Comparison of ENCODE assay signal across 27 cellular contexts in the genomic region with DNA sequence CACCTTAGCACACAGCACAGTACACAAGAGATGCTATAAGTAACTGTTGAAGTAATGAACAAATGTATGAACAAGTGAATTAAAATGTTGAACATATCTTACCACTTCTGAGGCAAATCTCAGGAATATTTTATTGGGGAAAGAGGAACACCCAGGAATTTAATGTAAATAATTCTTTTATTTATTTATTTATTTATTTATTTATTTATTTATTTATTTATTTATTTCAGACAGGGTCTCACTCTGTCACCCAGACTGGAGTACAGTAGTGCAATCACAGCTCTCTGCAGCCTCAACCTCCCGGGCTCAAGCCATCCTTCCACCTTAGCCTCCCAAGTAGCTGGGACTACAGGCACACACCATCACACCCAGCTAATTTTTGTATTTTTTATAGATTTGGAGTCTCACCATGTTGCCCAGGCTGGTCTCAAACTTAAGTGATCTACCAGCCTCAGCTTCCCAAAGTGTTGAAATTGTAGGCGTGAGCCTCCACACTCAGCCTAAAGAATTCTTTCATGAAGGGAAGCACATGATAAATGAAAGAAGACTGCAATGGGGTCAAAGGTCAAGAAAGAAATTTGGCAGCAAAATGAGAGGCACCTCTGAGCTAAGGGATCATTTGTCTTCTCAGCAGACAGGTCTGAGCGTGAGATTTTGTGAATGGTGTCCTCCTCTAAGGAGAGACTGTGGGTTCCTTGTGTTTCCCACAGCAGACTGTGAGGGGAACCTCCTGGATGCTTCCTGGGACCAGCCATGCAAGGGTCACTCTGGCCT. TPM values are rescaled to one million over a fixed set of nuclear protein-coding genes. Genes with fewer than 3 reads are reported as not detected.
"Had no signal": no experiment of that assay in that cellular context is flagged by ENCODE, and none has a peak within 500 bp of the region (broad histone marks: within the 10 kb centered on the region; RNA-seq: fewer than 3 reads in every experiment).

No MANE protein-coding gene starts in this region.

- H3K27me3 Mint-ChIP-seq: activated B cell treated with CpG ODN at 0.5 μM for 24 hours; activated CD8-positive, alpha-beta T cell treated with anti-CD3 and anti-CD28 coated beads for 36 hours; activated naive CD8-positive, alpha-beta T cell treated with anti-CD3 and anti-CD28 coated beads, Interleukin-2, amount 10 ng/mL, durations not matched to agents 7 days and 5 days; activated T-helper 17 cell treated with anti-CD3 and anti-CD28 coated beads, Interleukin-2, amount 50 U/mL, for 72 hours; central memory CD8-positive, alpha-beta T cell had no signal

- H3K4me3 Mint-ChIP-seq: activated B cell treated with CpG ODN at 0.5 μM for 24 hours; activated CD8-positive, alpha-beta T cell treated with anti-CD3 and anti-CD28 coated beads for 36 hours; activated naive CD8-positive, alpha-beta T cell treated with anti-CD3 and anti-CD28 coated beads, Interleukin-2, amount 10 ng/mL, durations not matched to agents 7 days and 5 days; activated T-helper 17 cell treated with anti-CD3 and anti-CD28 coated beads, Interleukin-2, amount 50 U/mL, for 72 hours; central memory CD8-positive, alpha-beta T cell; nephron progenitor cell; T-cell had no signal

- H3K4me3 ChIP-seq: coronary artery, esophagus squamous epithelium, left lung, upper lobe of right lung had no signal

- DNase-seq: activated B cell treated with CpG ODN at 0.5 μM for 24 hours; activated CD4-positive, alpha-beta T cell treated with anti-CD3 and anti-CD28 coated beads for 4 hours; activated CD8-positive, alpha-beta T cell treated with anti-CD3 and anti-CD28 coated beads for 36 hours; activated naive CD4-positive, alpha-beta T cell; activated naive CD8-positive, alpha-beta T cell treated with anti-CD3 and anti-CD28 coated beads, Interleukin-2, amount 10 ng/mL, durations not matched to agents 7 days and 5 days; activated T-cell treated with anti-CD3 and anti-CD28 coated beads, Interleukin-2, amount 50 U/mL, for 1 hour; anterior cingulate cortex; brain microvascular endothelial cell; effector CD4-positive, alpha-beta T cell; esophagus squamous epithelium; kidney; left lung; midbrain; nephron progenitor cell; occipital lobe; retina; stimulated activated CD4-positive, alpha-beta T cell treated with anti-CD3 and anti-CD28 coated beads, Interleukin-12 subunit alpha, Interleukin-12 subunit beta, amount 100 ng/mL, for 4 hours; stimulated activated CD4-positive, alpha-beta T cell treated with anti-CD3 and anti-CD28 coated beads, Interleukin-1b, Interleukin-23, amount 100 ng/mL, for 48 hours; stimulated activated CD8-positive, alpha-beta memory T cell treated with anti-CD3 and anti-CD28 coated beads, Interleukin-4, amount 100 ng/mL, for 48 hours; stimulated activated naive CD4-positive, alpha-beta T cell; T-cell; T-helper 9 cell; upper lobe of right lung had no signal

- ATAC-seq: activated CD8-positive, alpha-beta T cell treated with anti-CD3 and anti-CD28 coated beads for 36 hours; activated T-helper 17 cell treated with anti-CD3 and anti-CD28 coated beads, Interleukin-2, amount 50 U/mL, for 72 hours; left lung; T-cell; upper lobe of right lung had no signal

- H3K27ac Mint-ChIP-seq: activated B cell treated with CpG ODN at 0.5 μM for 24 hours; activated CD8-positive, alpha-beta T cell treated with anti-CD3 and anti-CD28 coated beads for 36 hours; activated naive CD8-positive, alpha-beta T cell treated with anti-CD3 and anti-CD28 coated beads, Interleukin-2, amount 10 ng/mL, durations not matched to agents 7 days and 5 days; activated T-helper 17 cell treated with anti-CD3 and anti-CD28 coated beads, Interleukin-2, amount 50 U/mL, for 72 hours; nephron progenitor cell; T-cell had no signal

- H3K36me3 Mint-ChIP-seq: activated naive CD8-positive, alpha-beta T cell treated with anti-CD3 and anti-CD28 coated beads, Interleukin-2, amount 10 ng/mL, durations not matched to agents 7 days and 5 days; T-cell had no signal

- H3K4me1 Mint-ChIP-seq: activated B cell treated with CpG ODN at 0.5 μM for 24 hours; activated T-helper 17 cell treated with anti-CD3 and anti-CD28 coated beads, Interleukin-2, amount 50 U/mL, for 72 hours; central memory CD8-positive, alpha-beta T cell had no signal

- H3K9me3 Mint-ChIP-seq: activated B cell treated with CpG ODN at 0.5 μM for 24 hours; activated CD8-positive, alpha-beta T cell treated with anti-CD3 and anti-CD28 coated beads for 36 hours; activated naive CD8-positive, alpha-beta T cell treated with anti-CD3 and anti-CD28 coated beads, Interleukin-2, amount 10 ng/mL, durations not matched to agents 7 days and 5 days; activated T-helper 17 cell treated with anti-CD3 and anti-CD28 coated beads, Interleukin-2, amount 50 U/mL, for 72 hours; central memory CD8-positive, alpha-beta T cell; T-cell had no signal

RNA-seq across cellular contexts. Expression of gene EGFL6, which starts 57.7 kb away (rescaled TPM):
- total RNA-seq: activated B cell treated with CpG ODN at 0.5 μM for 24 hours, kidney, lung microvascular endothelial cell had no signal
